ENCODE assay signal across 9 cellular contexts in the genomic region with DNA sequence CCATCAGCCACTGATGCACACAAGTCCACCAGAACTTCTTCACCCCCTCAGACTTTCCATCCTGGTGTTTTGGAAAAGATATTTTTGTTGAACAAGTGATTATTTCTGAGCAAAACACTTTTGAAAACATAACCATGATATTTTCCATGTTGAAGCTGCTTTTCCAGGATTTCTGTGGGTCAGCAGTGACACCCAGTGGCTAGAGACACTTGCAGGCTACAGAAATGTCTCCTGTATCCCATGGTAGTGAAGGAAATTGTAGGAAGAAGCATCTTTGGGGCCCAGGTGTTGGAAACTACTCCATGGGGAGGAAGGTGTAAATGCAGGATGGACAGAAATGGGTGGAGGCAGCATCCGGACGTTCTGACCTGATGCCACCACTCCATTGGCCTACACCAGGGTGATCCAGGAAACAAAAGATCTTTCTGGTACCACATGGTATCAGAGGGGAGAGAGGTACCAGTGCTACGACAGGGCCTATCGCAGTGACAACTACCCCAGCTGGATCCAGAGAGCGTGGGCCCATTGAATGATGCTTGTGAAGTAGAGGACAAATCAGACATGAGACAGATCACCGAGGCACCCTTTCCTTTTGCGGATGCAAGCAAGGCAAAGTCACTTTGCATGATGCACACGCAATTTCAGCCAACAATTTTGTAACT.
DNase-seq lines count a peak whose midpoint lies in the region; ATAC-seq, FAIRE-seq and TF ChIP-seq lines count a peak whose summit lies in the region.
"Had no signal": no experiment of that assay in that cellular context is flagged by ENCODE, and none has a peak within 500 bp of the region (broad histone marks: within the 10 kb centered on the region; RNA-seq: fewer than 3 reads in every experiment).

No MANE protein-coding gene starts in this region.

- TF ChIP-seq POLR2A in K562 (conservative IDR thresholded peaks at IDR 0.05) = no peak

- no peaks in the 10 kb centered on the region for H3F3A ChIP-seq in neural cell (ENCODE audit: insufficient read depth, low read length, poor library complexity, severe bottlenecking)

- no peak overlapping the region for H2AFZ ChIP-seq in K562 (ENCODE audit: low read depth, low read length)
- no peak overlapping the region for H2AFZ ChIP-seq in neural cell (ENCODE audit: low read depth, low read length)

- no peaks in the 10 kb centered on the region for H3K36me3 Mint-ChIP-seq in activated naive CD8-positive, alpha-beta T cell treated with anti-CD3 and anti-CD28 coated beads, Interleukin-2, amount 50 U/mL, for 24 hours (ENCODE audit: low read depth)

- no peak for TF ChIP-seq EP300 in K562 (IDR thresholded peaks at IDR 0.05; ENCODE audit: low read length)
- TF ChIP-seq EP300 in neural cell (conservative IDR thresholded peaks at IDR 0.05; ENCODE audit: poor library complexity, severe bottlenecking) = no peak

- FAIRE-seq in K562 (lab: Jason Lieb, UNC) = peak; percentile 64

- intact Hi-C loops in K562 (cut with micrococcal nuclease) = loop anchor here (1.0 to 5.0 kb wide), 2 partner anchors 266 to 1336 kb away; a partner anchor contains a TSS

- H3K9me3 ChIP-seq in K562 (replicated peaks; ENCODE audit: control insufficient read depth, insufficient read depth, low read depth, low read length) (no peaks in the 10 kb centered on the region), neural cell (ENCODE audit: low read length) (no peaks in the 10 kb centered on the region)
- H3K9me3 ChIP-seq: neutrophil had no signal

- H3K9me2 ChIP-seq in neural cell (ENCODE audit: insufficient read depth, low read length) = no peaks in the 10 kb centered on the region

- H3K9me1 ChIP-seq in K562 (ENCODE audit: control insufficient read depth, insufficient read depth, low read length) = no peaks in the 10 kb centered on the region

- DNase-seq in DMS79 treated with DMSO at 0.1 percent for 48 hours (lab: John Stamatoyannopoulos, UW) (peak; percentile 15), NCI-H1105 treated with DMSO at 0.1 percent for 48 hours (lab: John Stamatoyannopoulos, UW) (peak; percentile 4), K562 (ENCODE audit: extremely low read depth in 1 of 4, low spot score in 3 of 4) (peak in 2 of 4 experiments; percentile 18 to 29), GM19240 (ENCODE audit: insufficient read length, low spot score) (no peak), inferior parietal cortex (ENCODE audit: extremely low spot score) (no peak)
- no peak for DNase-seq in activated naive CD8-positive, alpha-beta T cell treated with anti-CD3 and anti-CD28 coated beads, Interleukin-2, amount 50 U/mL, for 24 hours
- DNase-seq: central memory CD4-positive, alpha-beta T cell had no signal

- no peak overlapping the region for H3K9ac ChIP-seq in K562 (ENCODE audit: insufficient read depth in 1 of 2, low read depth in 2 of 2, low read length in 2 of 2)
- no peak overlapping the region for H3K9ac ChIP-seq in neural cell (ENCODE audit: low read length)

- TF ChIP-seq RAD21 in K562 (CRISPR knock-in tag; conservative IDR thresholded peaks at IDR 0.05 in 1 of 2, IDR thresholded peaks at IDR 0.05 in 1 of 2) = peak; percentile 66 to 72
- TF ChIP-seq RAD21 in neural cell (conservative IDR thresholded peaks at IDR 0.05) = peak; percentile 76

- no peaks in the 10 kb centered on the region for H3K9me3 Mint-ChIP-seq in activated naive CD8-positive, alpha-beta T cell treated with anti-CD3 and anti-CD28 coated beads, Interleukin-2, amount 50 U/mL, for 24 hours

- no peaks in the 10 kb centered on the region for H3K36me3 ChIP-seq in K562 (ENCODE audit: control insufficient read depth, insufficient read depth, low read length)
- H3K36me3 ChIP-seq in neural cell (ENCODE audit: insufficient read depth, low read length) = no peaks in the 10 kb centered on the region
- H3K36me3 ChIP-seq: neutrophil had no signal

- no peaks in the 10 kb centered on the region for H3K4me1 Mint-ChIP-seq in activated naive CD8-positive, alpha-beta T cell treated with anti-CD3 and anti-CD28 coated beads, Interleukin-2, amount 50 U/mL, for 24 hours

- 0% methylated on average over 8 of the region's 8 CpGs for WGBS in K562 (ENCODE audit: insufficient coverage, low coverage, missing lambda C conversion rate)

- H3K27me3 ChIP-seq in K562 (ENCODE audit: control insufficient read depth in 2 of 2, insufficient read depth in 2 of 2, low read length in 2 of 2) (peaks cover 0 to 9% of the 10 kb centered on the region in 2 experiments; a peak in 2 of 5 replicates), neural cell (ENCODE audit: insufficient read depth, low read depth, low read length) (no peaks in the 10 kb centered on the region)
- H3K27me3 ChIP-seq: neutrophil had no signal

- H4K20me1 ChIP-seq in K562 (replicated peaks; ENCODE audit: control insufficient read depth, insufficient read depth, low read length) = no peaks in the 10 kb centered on the region
- no peaks in the 10 kb centered on the region for H4K20me1 ChIP-seq in neural cell (ENCODE audit: insufficient read depth)

- no peak overlapping the region for H3K4me3 ChIP-seq in K562
- no peak overlapping the region for H3K4me3 ChIP-seq in neural cell (ENCODE audit: low read length)

- H3K79me2 ChIP-seq in K562 (ENCODE audit: control insufficient read depth, insufficient read depth, low read length) = no peaks in the 10 kb centered on the region
- H3K79me2 ChIP-seq in neural cell (replicated peaks; ENCODE audit: insufficient read depth, low read length) = no peaks in the 10 kb centered on the region

- CTCF ChIA-PET in K562 (lab: Yijun Ruan, JAX; ENCODE audit: low intra/inter-chr PET ratio) = interaction anchor here (3.2 kb wide), 1 partner anchor 267 kb away, joined by 23 read pairs; no protein-coding TSS in a partner anchor

- H3K4me3 Mint-ChIP-seq in activated naive CD8-positive, alpha-beta T cell treated with anti-CD3 and anti-CD28 coated beads, Interleukin-2, amount 50 U/mL, for 24 hours = no peak overlapping the region

- in situ Hi-C loops in K562 (cut with MboI) = no loop called here

- H3K27ac Mint-ChIP-seq in activated naive CD8-positive, alpha-beta T cell treated with anti-CD3 and anti-CD28 coated beads, Interleukin-2, amount 50 U/mL, for 24 hours = no peak overlapping the region

- BruUV-seq in K562 (replicated peaks; lab: Mats Ljungman, UMichigan) = no TSS peak

- H3K4me2 ChIP-seq in K562 (ENCODE audit: insufficient read depth, low read length) = no peak overlapping the region
- H3K4me2 ChIP-seq in neural cell (ENCODE audit: low read length) = no peak overlapping the region

- H3K4me1 ChIP-seq in K562 (replicated peaks in 1 of 2; ENCODE audit: control insufficient read depth in 2 of 2, insufficient read depth in 2 of 2, low read length in 2 of 2) = no peaks in the 10 kb centered on the region

- POLR2A ChIA-PET in K562 (lab: Yijun Ruan, JAX) = no interaction called here

- peak; percentile 37; the same call in 1 of the 3 replicates for ATAC-seq in K562
- ATAC-seq in activated naive CD8-positive, alpha-beta T cell treated with anti-CD3 and anti-CD28 coated beads, Interleukin-2, amount 50 U/mL, for 24 hours = no peak

- H3K27me3 Mint-ChIP-seq in activated naive CD8-positive, alpha-beta T cell treated with anti-CD3 and anti-CD28 coated beads, Interleukin-2, amount 50 U/mL, for 24 hours = peaks cover 6% of the 10 kb centered on the region

- peak; percentile 54 to 71 (median 68) for TF ChIP-seq CTCF in K562 (IDR thresholded peaks at IDR 0.05 in 2 of 3, conservative IDR thresholded peaks at IDR 0.05 in 1 of 3; ENCODE audit: insufficient read depth in 2 of 3, low read depth in 1 of 3, low read length in 3 of 3)
- peak; percentile 72 for TF ChIP-seq CTCF in neural cell (IDR thresholded peaks at IDR 0.05; ENCODE audit: poor library complexity, severe bottlenecking)

- H3K27ac ChIP-seq in K562 (ENCODE audit: extremely low read depth, low read depth, low read length) (no peak overlapping the region), neural cell (ENCODE audit: low read length) (no peak overlapping the region)
- H3K27ac ChIP-seq: neutrophil had no signal

TF ChIP-seq in K562, 482 proteins besides CTCF, POLR2A, EP300 and RAD21 (continues in another document):
- no peak for TF ChIP-seq CEBPG (CRISPR knock-in tag; IDR thresholded peaks at IDR 0.05)
- no peak for TF ChIP-seq CEBPG (tag; conservative IDR thresholded peaks at IDR 0.05 in 1 of 2, IDR thresholded peaks at IDR 0.05 in 1 of 2)
- TF ChIP-seq ZNF217 (CRISPR knock-in tag; IDR thresholded peaks at IDR 0.05) = no peak

TF ChIP-seq in neural cell, 6 proteins besides CTCF, POLR2A, EP300 and RAD21:
- TF ChIP-seq SMC3 (conservative IDR thresholded peaks at IDR 0.05; ENCODE audit: poor library complexity) (peak; percentile 71), EZH2 (IDR thresholded peaks at IDR 0.05; ENCODE audit: borderline replicate concordance, insufficient read depth, low read length, poor library complexity, severe bottlenecking) (no peak)

Comparison
In these comparisons a context has a peak if more than half of its experiments do, and no peak if none do; other contexts are left out.
1. DNase-seq: peak in DMS79 treated with DMSO at 0.1 percent for 48 hours (single experiment) and NCI-H1105 treated with DMSO at 0.1 percent for 48 hours (single experiment); none in GM19240 (single experiment), inferior parietal cortex (single experiment) and activated naive CD8-positive, alpha-beta T cell treated with anti-CD3 and anti-CD28 coated beads, Interleukin-2, amount 50 U/mL, for 24 hours (single experiment).